In the genomic region with DNA sequence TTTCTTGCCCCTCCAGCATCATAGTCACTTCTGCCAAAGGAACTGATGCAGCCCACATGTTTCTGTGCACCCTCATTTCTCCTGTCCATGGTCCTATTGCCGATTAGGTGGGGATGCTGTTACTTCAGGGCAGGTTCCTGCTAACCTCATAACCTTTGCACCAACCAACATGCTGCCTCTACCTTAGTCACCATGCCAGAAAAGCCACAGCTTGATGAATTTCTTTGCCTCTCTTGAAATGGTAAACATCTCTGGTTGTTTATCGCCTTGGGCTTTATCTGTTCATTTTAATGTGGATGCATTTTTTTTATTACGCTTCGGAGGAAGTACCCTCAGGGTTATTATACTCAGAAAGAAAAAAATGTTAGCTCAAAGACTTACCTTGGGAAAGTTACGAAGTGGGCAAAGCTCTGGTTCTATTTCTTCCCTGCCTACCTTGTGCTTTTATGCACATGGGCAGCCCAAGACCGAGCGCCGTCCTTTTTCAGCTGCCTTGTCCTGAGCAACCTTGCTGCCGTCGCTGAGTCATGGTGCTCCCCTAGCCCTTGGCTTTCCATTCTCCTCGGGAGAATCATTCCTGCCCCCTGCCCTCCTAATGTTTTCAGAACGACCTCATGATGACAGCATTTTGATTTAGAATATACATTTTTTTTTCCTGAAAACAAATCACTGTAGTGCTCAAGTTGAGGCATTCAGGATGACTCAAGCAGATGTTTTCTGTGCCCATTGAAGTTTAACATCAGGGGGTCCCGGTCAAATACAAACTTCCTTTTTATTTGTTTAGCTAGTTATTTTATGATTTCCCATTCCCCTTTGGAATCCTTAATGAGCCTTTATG, we compare ENCODE assay signal across 26 cellular contexts.
DNase-seq lines count a peak whose midpoint lies in the region; ATAC-seq, FAIRE-seq and TF ChIP-seq lines count a peak whose summit lies in the region.
"Had no signal": no experiment of that assay in that cellular context is flagged by ENCODE, and none has a peak within 500 bp of the region (broad histone marks: within the 10 kb centered on the region; RNA-seq: fewer than 3 reads in every experiment).

No MANE protein-coding gene starts in this region.

- H3K27me3 Mint-ChIP-seq in neural progenitor cell (ENCODE audit: insufficient read depth, low read depth), result peaks cover 12% of the 10 kb centered on the region
- H3K27me3 Mint-ChIP-seq: activated T-helper 17 cell treated with anti-CD3 and anti-CD28 coated beads, Interleukin-2, amount 50 U/mL, for 72 hours; CD4-positive, alpha-beta T cell; IgD-negative memory B cell had no signal

- intact Hi-C loops in OCI-LY7 (cut with micrococcal nuclease; ENCODE audit: unreplicated experiment) (no loop called here), pancreas (cut with DNase I) (no loop called here)

- H3K9me2 ChIP-seq in OCI-LY7 (ENCODE audit: insufficient read depth, low read length), result no peaks in the 10 kb centered on the region

- no peak overlapping the region for H4K8ac ChIP-seq in neuronal stem cell (ENCODE audit: low read depth, low read length)

- CTCF ChIA-PET in OCI-LY7 (lab: Charles Lee; ENCODE audit: unreplicated experiment), result no interaction called here

- no peak overlapping the region for H2BK12ac ChIP-seq in neuronal stem cell (ENCODE audit: low read length)

- no peaks in the 10 kb centered on the region for H4K20me1 ChIP-seq in OCI-LY7 (ENCODE audit: insufficient read depth, low read length)
- H4K20me1 ChIP-seq in neural progenitor cell (ENCODE audit: low read depth), result no peaks in the 10 kb centered on the region

- H2AFZ ChIP-seq in OCI-LY7 (ENCODE audit: low read length) (peak overlapping the region; percentile 32; the same call in 1 of the 2 replicates), neural progenitor cell (replicated peaks) (no peak overlapping the region), neuronal stem cell (ENCODE audit: low read length) (no peak overlapping the region)

- H4K91ac ChIP-seq in neuronal stem cell (ENCODE audit: low read depth, low read length, poor library complexity), result no peak overlapping the region

- no CpG with 5 or more reads among the region's 13 CpGs for WGBS in neuronal stem cell (ENCODE audit: extremely low coverage in 2 of 2, insufficient read length in 2 of 2, insufficient replicate concordance in 1 of 2), 2 donors
- 64 to 66% methylated on average over 13 of the region's 13 CpGs for WGBS in pancreas, 2 donors

- no peak overlapping the region for H3K27ac ChIP-seq in OCI-LY7 (ENCODE audit: low read depth, low read length, poor library complexity, severe bottlenecking)
- no peak overlapping the region for H3K27ac ChIP-seq in neural progenitor cell
- H3K27ac ChIP-seq in neuronal stem cell (replicated peaks; ENCODE audit: low read length), result no peak overlapping the region
- H3K27ac ChIP-seq in pancreas, result no peak overlapping the region
- H3K27ac ChIP-seq: heart left ventricle, SJCRH30, transverse colon had no signal

- ATAC-seq in pancreas, result no peak
- ATAC-seq: activated CD4-positive, CD25-positive, alpha-beta regulatory T cell treated with anti-CD3 and anti-CD28 coated beads, Interleukin-2, amount 50 U/mL, for 24 hours; activated T-helper 17 cell treated with anti-CD3 and anti-CD28 coated beads, Interleukin-2, amount 50 U/mL, for 72 hours; heart left ventricle had no signal

- H3K4ac ChIP-seq in neuronal stem cell (ENCODE audit: low read length), result no peak overlapping the region

- no peak overlapping the region for H2BK5ac ChIP-seq in neuronal stem cell (ENCODE audit: low read length)

- no peak overlapping the region for H3K23ac ChIP-seq in neuronal stem cell (ENCODE audit: low read depth, low read length, poor library complexity)

- peaks cover 6% of the 10 kb centered on the region for H3F3A ChIP-seq in neural progenitor cell (ENCODE audit: low read depth)

- no peak for FAIRE-seq in pancreas (lab: Jason Lieb, UNC)
- FAIRE-seq: islet of Langerhans had no signal

- H3K4me1 ChIP-seq in OCI-LY7 (ENCODE audit: insufficient read depth, low read length, poor library complexity, severe bottlenecking) (peaks cover 22% of the 10 kb centered on the region), neural progenitor cell (peaks cover 12% of the 10 kb centered on the region), neuronal stem cell (ENCODE audit: control insufficient read depth in 2 of 2, insufficient read depth in 1 of 2, low read depth in 1 of 2, low read length in 2 of 2) (peaks cover 0 to 14% of the 10 kb centered on the region in 2 donors), pancreas (no peaks in the 10 kb centered on the region)
- H3K4me1 ChIP-seq: heart left ventricle, transverse colon had no signal

- H3K4me3 ChIP-seq in OCI-LY7 (ENCODE audit: low read depth, low read length, poor library complexity, severe bottlenecking), result no peak overlapping the region
- H3K4me3 ChIP-seq in choroid plexus epithelial cell (ENCODE audit: low read depth, low read length), result no peak overlapping the region
- no peak overlapping the region for H3K4me3 ChIP-seq in neural progenitor cell
- no peak overlapping the region for H3K4me3 ChIP-seq in neuronal stem cell (ENCODE audit: low read length in 2 of 2)
- no peak overlapping the region for H3K4me3 ChIP-seq in pancreas
- H3K4me3 ChIP-seq: heart left ventricle, SJCRH30, transverse colon had no signal

- POLR2A ChIA-PET in OCI-LY7 (lab: Charles Lee), result interaction anchor here (0.7 to 1.1 kb wide), 2 partner anchors 10 to 969 kb away, joined by 3 to 4 read pairs; no protein-coding TSS in a partner anchor

- peaks cover 5% of the 10 kb centered on the region for H3K9me3 Mint-ChIP-seq in neural progenitor cell
- H3K9me3 Mint-ChIP-seq: activated T-helper 17 cell treated with anti-CD3 and anti-CD28 coated beads, Interleukin-2, amount 50 U/mL, for 72 hours; CD4-positive, alpha-beta T cell; IgD-negative memory B cell; neural crest cell had no signal

- H3K79me1 ChIP-seq in neuronal stem cell (ENCODE audit: low read depth, low read length), result no peaks in the 10 kb centered on the region

- H3K9me3 ChIP-seq in OCI-LY7 (ENCODE audit: low read length) (no peaks in the 10 kb centered on the region), neural progenitor cell (ENCODE audit: low read depth) (no peaks in the 10 kb centered on the region), neuronal stem cell (replicated peaks in 1 of 2; ENCODE audit: control insufficient read depth in 2 of 2, insufficient read depth in 1 of 2, low read depth in 1 of 2, low read length in 2 of 2) (no peaks in the 10 kb centered on the region), pancreas (no peaks in the 10 kb centered on the region)
- H3K9me3 ChIP-seq: heart left ventricle, SJCRH30, transverse colon had no signal

- H3K36me3 Mint-ChIP-seq in neural progenitor cell, result no peaks in the 10 kb centered on the region
- H3K36me3 Mint-ChIP-seq: IgD-negative memory B cell had no signal

- TF ChIP-seq CTCF in OCI-LY7 (conservative IDR thresholded peaks at IDR 0.05; ENCODE audit: low read length) (no peak), choroid plexus epithelial cell (conservative IDR thresholded peaks at IDR 0.05; ENCODE audit: low read depth, low read length) (no peak), neural progenitor cell (IDR thresholded peaks at IDR 0.05) (no peak), pancreas (IDR thresholded peaks at IDR 0.05) (no peak)

- no peak overlapping the region for H3K14ac ChIP-seq in neuronal stem cell (ENCODE audit: low read length)

- H3K9ac ChIP-seq in neural progenitor cell (no peak overlapping the region), neuronal stem cell (ENCODE audit: low read depth, low read length, poor library complexity) (no peak overlapping the region)

- no TSS peak for BruUV-seq in OCI-LY7 (replicated peaks; lab: Mats Ljungman, UMichigan)

- no peaks in the 10 kb centered on the region for H3K27me3 ChIP-seq in neural progenitor cell
- H3K27me3 ChIP-seq in neuronal stem cell (ENCODE audit: control insufficient read depth in 3 of 3, insufficient read depth in 3 of 3, low read depth in 1 of 3, low read length in 3 of 3), result no peaks in the 10 kb centered on the region
- H3K27me3 ChIP-seq in pancreas, result no peaks in the 10 kb centered on the region
- H3K27me3 ChIP-seq: SJCRH30, transverse colon had no signal

- peak; percentile 40 for DNase-seq in ELR (ENCODE audit: low read depth)
- DNase-seq in OCI-LY7 (ENCODE audit: low spot score), result no peak
- peak; percentile 83 for DNase-seq in choroid plexus epithelial cell (ENCODE audit: low read depth)
- no peak for DNase-seq in neural progenitor cell (ENCODE audit: low spot score)
- no peak for DNase-seq in neuronal stem cell (ENCODE audit: low spot score)
- no peak for DNase-seq in Kasumi-1 (lab: John Stamatoyannopoulos, UW)
- no peak for DNase-seq in pancreas
- DNase-seq in NCI-H1436 (lab: John Stamatoyannopoulos, UW), result no peak
- DNase-seq: CD4-positive, alpha-beta T cell; central memory CD4-positive, alpha-beta T cell; DND-41; effector CD8-positive, alpha-beta T cell; GOT3; heart left ventricle; NCI-H2081; NCI-H526; retina; SJCRH30; stimulated activated CD4-positive, alpha-beta T cell treated with anti-CD3 and anti-CD28 coated beads, Interleukin-15, amount 100 ng/mL, for 24 hours; stimulated activated naive CD4-positive, alpha-beta T cell treated with Interleukin-2 at 50 U/mL for 16 hours; transverse colon had no signal

- H2BK120ac ChIP-seq in neuronal stem cell (ENCODE audit: low read depth, low read length), result no peak overlapping the region

- H3K18ac ChIP-seq in neuronal stem cell (ENCODE audit: low read length), result no peak overlapping the region

- H3K4me2 ChIP-seq in OCI-LY7 (ENCODE audit: low read length), result no peak overlapping the region
- no peak overlapping the region for H3K4me2 ChIP-seq in neural progenitor cell
- H3K4me2 ChIP-seq in neuronal stem cell (ENCODE audit: insufficient read depth, low read length, poor library complexity, severe bottlenecking), result no peak overlapping the region

- H3K27ac Mint-ChIP-seq in neural progenitor cell, result peak overlapping the region; percentile 35
- H3K27ac Mint-ChIP-seq: activated T-helper 17 cell treated with anti-CD3 and anti-CD28 coated beads, Interleukin-2, amount 50 U/mL, for 72 hours; CD4-positive, alpha-beta T cell; IgD-negative memory B cell had no signal

- no peaks in the 10 kb centered on the region for H3K79me2 ChIP-seq in OCI-LY7 (ENCODE audit: insufficient read depth, low read depth, low read length)
- no peaks in the 10 kb centered on the region for H3K79me2 ChIP-seq in neural progenitor cell (ENCODE audit: low read depth)

- peaks cover 39% of the 10 kb centered on the region for H3K4me1 Mint-ChIP-seq in neural progenitor cell
- H3K4me1 Mint-ChIP-seq: activated T-helper 17 cell treated with anti-CD3 and anti-CD28 coated beads, Interleukin-2, amount 50 U/mL, for 72 hours; IgD-negative memory B cell had no signal

- no peak overlapping the region for H3K4me3 Mint-ChIP-seq in neural progenitor cell
- H3K4me3 Mint-ChIP-seq: activated T-helper 17 cell treated with anti-CD3 and anti-CD28 coated beads, Interleukin-2, amount 50 U/mL, for 72 hours; CD4-positive, alpha-beta T cell; IgD-negative memory B cell; neural crest cell had no signal

- no peak overlapping the region for H2BK15ac ChIP-seq in neuronal stem cell (ENCODE audit: low read length)

- H3K36me3 ChIP-seq in OCI-LY7 (ENCODE audit: insufficient read depth, low read length) (no peaks in the 10 kb centered on the region), neural progenitor cell (no peaks in the 10 kb centered on the region), neuronal stem cell (replicated peaks in 1 of 2; ENCODE audit: control insufficient read depth in 2 of 2, insufficient read depth in 2 of 2, low read length in 2 of 2) (no peaks in the 10 kb centered on the region), pancreas (no peaks in the 10 kb centered on the region)
- H3K36me3 ChIP-seq: heart left ventricle, SJCRH30, transverse colon had no signal

- H2AK5ac ChIP-seq in neuronal stem cell (ENCODE audit: low read depth, low read length), result no peak overlapping the region

Comparison
In these comparisons a context has a peak if more than half of its experiments do, and no peak if none do; other contexts are left out.
1. DNase-seq: peak in ELR (single experiment) and choroid plexus epithelial cell (single experiment); none in OCI-LY7 (single experiment), neural progenitor cell (single experiment), neuronal stem cell (single experiment), Kasumi-1 (0 of 2), pancreas (0 of 6) and NCI-H1436 (single experiment).